Comparison of ENCODE assay signal across 2 cellular contexts in genomic region chr7:562789-563628, GRCh38.
TF ChIP-seq lines count a peak whose summit lies in the region.

No MANE protein-coding gene starts in this region.

TF ChIP-seq in SK-N-SH, 30 proteins besides CTCF, POLR2A, EP300 and RAD21 (continued from another document):
- TF ChIP-seq, protein P1, sequence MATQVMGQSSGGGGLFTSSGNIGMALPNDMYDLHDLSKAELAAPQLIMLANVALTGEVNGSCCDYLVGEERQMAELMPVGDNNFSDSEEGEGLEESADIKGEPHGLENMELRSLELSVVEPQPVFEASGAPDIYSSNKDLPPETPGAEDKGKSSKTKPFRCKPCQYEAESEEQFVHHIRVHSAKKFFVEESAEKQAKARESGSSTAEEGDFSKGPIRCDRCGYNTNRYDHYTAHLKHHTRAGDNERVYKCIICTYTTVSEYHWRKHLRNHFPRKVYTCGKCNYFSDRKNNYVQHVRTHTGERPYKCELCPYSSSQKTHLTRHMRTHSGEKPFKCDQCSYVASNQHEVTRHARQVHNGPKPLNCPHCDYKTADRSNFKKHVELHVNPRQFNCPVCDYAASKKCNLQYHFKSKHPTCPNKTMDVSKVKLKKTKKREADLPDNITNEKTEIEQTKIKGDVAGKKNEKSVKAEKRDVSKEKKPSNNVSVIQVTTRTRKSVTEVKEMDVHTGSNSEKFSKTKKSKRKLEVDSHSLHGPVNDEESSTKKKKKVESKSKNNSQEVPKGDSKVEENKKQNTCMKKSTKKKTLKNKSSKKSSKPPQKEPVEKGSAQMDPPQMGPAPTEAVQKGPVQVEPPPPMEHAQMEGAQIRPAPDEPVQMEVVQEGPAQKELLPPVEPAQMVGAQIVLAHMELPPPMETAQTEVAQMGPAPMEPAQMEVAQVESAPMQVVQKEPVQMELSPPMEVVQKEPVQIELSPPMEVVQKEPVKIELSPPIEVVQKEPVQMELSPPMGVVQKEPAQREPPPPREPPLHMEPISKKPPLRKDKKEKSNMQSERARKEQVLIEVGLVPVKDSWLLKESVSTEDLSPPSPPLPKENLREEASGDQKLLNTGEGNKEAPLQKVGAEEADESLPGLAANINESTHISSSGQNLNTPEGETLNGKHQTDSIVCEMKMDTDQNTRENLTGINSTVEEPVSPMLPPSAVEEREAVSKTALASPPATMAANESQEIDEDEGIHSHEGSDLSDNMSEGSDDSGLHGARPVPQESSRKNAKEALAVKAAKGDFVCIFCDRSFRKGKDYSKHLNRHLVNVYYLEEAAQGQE (IDR thresholded peaks at IDR 0.05; ENCODE audit: low read depth, low read length): peak; percentile 69
TF ChIP-seq in SK-N-SH: peak in this region for 1.

TF ChIP-seq in SK-N-SH treated with all-trans-retinoic acid at 6 μM for 48 hours, 23 proteins besides CTCF, POLR2A, EP300 and RAD21 (continued from another document):
- TF ChIP-seq, protein P2, sequence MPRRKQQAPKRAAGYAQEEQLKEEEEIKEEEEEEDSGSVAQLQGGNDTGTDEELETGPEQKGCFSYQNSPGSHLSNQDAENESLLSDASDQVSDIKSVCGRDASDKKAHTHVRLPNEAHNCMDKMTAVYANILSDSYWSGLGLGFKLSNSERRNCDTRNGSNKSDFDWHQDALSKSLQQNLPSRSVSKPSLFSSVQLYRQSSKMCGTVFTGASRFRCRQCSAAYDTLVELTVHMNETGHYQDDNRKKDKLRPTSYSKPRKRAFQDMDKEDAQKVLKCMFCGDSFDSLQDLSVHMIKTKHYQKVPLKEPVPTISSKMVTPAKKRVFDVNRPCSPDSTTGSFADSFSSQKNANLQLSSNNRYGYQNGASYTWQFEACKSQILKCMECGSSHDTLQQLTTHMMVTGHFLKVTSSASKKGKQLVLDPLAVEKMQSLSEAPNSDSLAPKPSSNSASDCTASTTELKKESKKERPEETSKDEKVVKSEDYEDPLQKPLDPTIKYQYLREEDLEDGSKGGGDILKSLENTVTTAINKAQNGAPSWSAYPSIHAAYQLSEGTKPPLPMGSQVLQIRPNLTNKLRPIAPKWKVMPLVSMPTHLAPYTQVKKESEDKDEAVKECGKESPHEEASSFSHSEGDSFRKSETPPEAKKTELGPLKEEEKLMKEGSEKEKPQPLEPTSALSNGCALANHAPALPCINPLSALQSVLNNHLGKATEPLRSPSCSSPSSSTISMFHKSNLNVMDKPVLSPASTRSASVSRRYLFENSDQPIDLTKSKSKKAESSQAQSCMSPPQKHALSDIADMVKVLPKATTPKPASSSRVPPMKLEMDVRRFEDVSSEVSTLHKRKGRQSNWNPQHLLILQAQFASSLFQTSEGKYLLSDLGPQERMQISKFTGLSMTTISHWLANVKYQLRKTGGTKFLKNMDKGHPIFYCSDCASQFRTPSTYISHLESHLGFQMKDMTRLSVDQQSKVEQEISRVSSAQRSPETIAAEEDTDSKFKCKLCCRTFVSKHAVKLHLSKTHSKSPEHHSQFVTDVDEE (CRISPR knock-in tag; IDR thresholded peaks at IDR 0.05): no peak
- no peak for TF ChIP-seq RARB (CRISPR knock-in tag; IDR thresholded peaks at IDR 0.05)
- TF ChIP-seq PPARA (CRISPR knock-in tag; IDR thresholded peaks at IDR 0.05; ENCODE audit: borderline replicate concordance): no peak
- no peak for TF ChIP-seq ZC3H10 (CRISPR knock-in tag; IDR thresholded peaks at IDR 0.05)
- TF ChIP-seq ZNF8 (CRISPR knock-in tag; IDR thresholded peaks at IDR 0.05): no peak
